In genomic region chr5:96893342-96893741, GRCh38 we compare ENCODE assay signal across 11 cellular contexts. TPM values are rescaled to one million over a fixed set of nuclear protein-coding genes. Genes with fewer than 3 reads are reported as not detected.
A peak's percentile ranks its signal among the peaks of the same experiment; 100 is the strongest.
DNase-seq lines count a peak whose midpoint lies in the region; ATAC-seq lines count a peak whose summit lies in the region.
"Had no signal": no experiment of that assay in that cellular context is flagged by ENCODE, and none has a peak within 500 bp of the region (broad histone marks: within the 10 kb centered on the region; RNA-seq: fewer than 3 reads in every experiment).

No MANE protein-coding gene starts in this region.

- peak; percentile 54 to 76 for ATAC-seq in activated naive CD4-positive, alpha-beta T cell treated with anti-CD3 and anti-CD28 coated beads, Interleukin-2, amount 50 U/mL, for 72 hours
- no peak for ATAC-seq in HG03135 (IDR thresholded peaks at IDR 0.05; ENCODE audit: unreplicated experiment)

- peaks cover 16 to 33% of the 10 kb centered on the region in 2 donors for H3K4me1 Mint-ChIP-seq in immature natural killer cell

- H3K36me3 Mint-ChIP-seq in activated naive CD4-positive, alpha-beta T cell treated with anti-CD3 and anti-CD28 coated beads, Interleukin-2, amount 50 U/mL, for 72 hours = peaks cover 25 to 42% of the 10 kb centered on the region in 2 donors
- peaks cover 13 to 46% (median 26%) of the 10 kb centered on the region in 3 donors for H3K36me3 Mint-ChIP-seq in immature natural killer cell

- H3K4me3 Mint-ChIP-seq in immature natural killer cell = no peak overlapping the region

- H3K27ac ChIP-seq in ACC112 (ENCODE audit: low read depth, low read length) = peak overlapping the region; percentile 33
- H3K27ac ChIP-seq: epithelial cell of prostate had no signal

- H3K4me3 ChIP-seq in ACC112 (ENCODE audit: low read depth, low read length) = no peak overlapping the region

- peak overlapping the region; percentile 73 to 97 for H3K27ac Mint-ChIP-seq in activated naive CD4-positive, alpha-beta T cell treated with anti-CD3 and anti-CD28 coated beads, Interleukin-2, amount 50 U/mL, for 72 hours
- peak overlapping the region in 4 of 6 donors; percentile 23 to 84 (median 45) for H3K27ac Mint-ChIP-seq in immature natural killer cell

- peaks cover 15% of the 10 kb centered on the region; the same call in 1 of the 2 replicates for H3K36me3 ChIP-seq in ACC112 (ENCODE audit: insufficient read depth, low read length)

- H2AFZ ChIP-seq in ACC112 (ENCODE audit: low read length, unreplicated experiment) = no peak overlapping the region

- H3K27me3 ChIP-seq in ACC112 (ENCODE audit: insufficient read depth, low read length) = no peaks in the 10 kb centered on the region

- DNase-seq in H4 (ENCODE audit: low spot score) (peak; percentile 29), immature natural killer cell (no peak), middle frontal gyrus (ENCODE audit: extremely low spot score, low spot score) (no peak), NCI-H2107 (lab: John Stamatoyannopoulos, UW) (no peak)
- DNase-seq in activated naive CD4-positive, alpha-beta T cell treated with anti-CD3 and anti-CD28 coated beads, Interleukin-2, amount 50 U/mL, for 72 hours (ENCODE audit: low spot score in 2 of 2) = no peak
- DNase-seq in stimulated activated CD4-positive, alpha-beta T cell treated with anti-CD3 and anti-CD28 coated beads, Interleukin-2, amount 100 ng/mL, for 48 hours = no peak
- DNase-seq: DND-41, NCI-H510A treated with DMSO at 0.1 percent for 48 hours had no signal

- no peaks in the 10 kb centered on the region for H3K79me2 ChIP-seq in ACC112 (ENCODE audit: control insufficient read depth, insufficient read depth, low read length, unreplicated experiment)

- no peaks in the 10 kb centered on the region for H3K9me3 Mint-ChIP-seq in activated naive CD4-positive, alpha-beta T cell treated with anti-CD3 and anti-CD28 coated beads, Interleukin-2, amount 50 U/mL, for 72 hours
- H3K9me3 Mint-ChIP-seq in immature natural killer cell = no peaks in the 10 kb centered on the region

- no peaks in the 10 kb centered on the region for H3K27me3 Mint-ChIP-seq in immature natural killer cell (ENCODE audit: low read depth in 3 of 3)

- peaks cover 12% of the 10 kb centered on the region for H3K4me1 ChIP-seq in ACC112 (ENCODE audit: control insufficient read depth, insufficient read depth, low read length, unreplicated experiment)

RNA-seq across cellular contexts. Expression of gene ERAP2, which starts 17.0 kb away (rescaled TPM):
- 3.9 and 8.8 TPM in 2 replicates for total RNA-seq in H4 (2014; rRNA removed; shearing (Covaris generic))
- total RNA-seq in activated naive CD4-positive, alpha-beta T cell treated with anti-CD3 and anti-CD28 coated beads, Interleukin-2, amount 50 U/mL, for 72 hours = 10 to 100 TPM; 34.4 to 87.8 TPM
- 100 to 1,000 TPM in 1 of 3 donors, 1 to 10 TPM in 2; 3.9 to 129 (median 8.1) TPM for polyA plus RNA-seq in immature natural killer cell

RNA-seq across cellular contexts. Expression of gene LNPEP, which starts 42.5 kb away (rescaled TPM):
- 38.4 and 50.8 TPM in 2 replicates for total RNA-seq in H4 (2014; rRNA removed; shearing (Covaris generic))
- 10 to 100 TPM; 60.4 to 64.7 TPM for total RNA-seq in activated naive CD4-positive, alpha-beta T cell treated with anti-CD3 and anti-CD28 coated beads, Interleukin-2, amount 50 U/mL, for 72 hours
- polyA plus RNA-seq in immature natural killer cell = 10 to 100 TPM; 33.2 to 80.4 (median 39.9) TPM
